Comparison of ENCODE assay signal across 13 cellular contexts in the genomic region with DNA sequence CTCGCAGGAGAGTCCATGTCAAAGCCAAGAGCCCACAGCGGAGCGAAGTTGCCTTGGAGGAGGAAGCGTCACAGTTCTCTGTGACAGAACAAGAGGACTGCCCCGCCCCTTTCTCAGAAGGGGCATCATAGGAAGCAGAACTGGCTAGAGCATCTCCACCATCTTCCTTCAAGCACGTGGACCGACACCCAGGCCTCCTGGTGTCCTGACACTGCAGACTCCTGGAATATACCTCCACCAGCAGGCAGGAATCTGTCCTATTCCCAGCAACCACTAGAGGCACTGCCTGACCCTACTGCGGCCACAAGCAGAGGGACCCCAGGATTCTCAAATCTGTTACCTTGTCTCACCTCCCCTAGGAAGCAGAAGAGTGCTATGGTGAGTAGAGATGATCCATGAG.
DNase-seq lines count a peak whose midpoint lies in the region; ATAC-seq and TF ChIP-seq lines count a peak whose summit lies in the region.
"Had no signal": no experiment of that assay in that cellular context is flagged by ENCODE, and none has a peak within 500 bp of the region (broad histone marks: within the 10 kb centered on the region; RNA-seq: fewer than 3 reads in every experiment).

No MANE protein-coding gene starts in this region.

- no peak overlapping the region for H3K4me2 ChIP-seq in OCI-LY1 (ENCODE audit: low read length)
- H3K4me2 ChIP-seq: BLaER1 treated with 17β-estradiol and CSF1 and Interleukin-3, amounts not matched to agents 10 nM and 100 nM had no signal

- no peaks in the 10 kb centered on the region for H3K9me3 ChIP-seq in OCI-LY1 (ENCODE audit: low read length)
- H3K9me3 ChIP-seq in tibial artery: no peaks in the 10 kb centered on the region
- H3K9me3 ChIP-seq: BLaER1 treated with 17β-estradiol and CSF1 and Interleukin-3, amounts not matched to agents 10 nM and 100 nM; prostate gland had no signal

- TF ChIP-seq CTCF in OCI-LY1 (IDR thresholded peaks at IDR 0.05; ENCODE audit: low read length) (peak; percentile 20; the same call in 1 of the 2 replicates), fibroblast of mammary gland (conservative IDR thresholded peaks at IDR 0.05; ENCODE audit: control insufficient read depth, insufficient read depth, low read depth, low read length) (peak; percentile 49), retinal pigment epithelial cell (conservative IDR thresholded peaks at IDR 0.05; ENCODE audit: low read depth, low read length) (peak; percentile 69), tibial artery (IDR thresholded peaks at IDR 0.05) (peak in 1 of 2 experiments; percentile 18)

- H3K79me2 ChIP-seq in OCI-LY1 (ENCODE audit: insufficient read depth, low read length): no peaks in the 10 kb centered on the region

- H3F3A ChIP-seq in OCI-LY1 (ENCODE audit: insufficient read depth, low read length): no peaks in the 10 kb centered on the region

- H3K27me3 ChIP-seq in OCI-LY1 (ENCODE audit: insufficient read depth, low read length) (no peaks in the 10 kb centered on the region), tibial artery (peaks cover 0 to 14% of the 10 kb centered on the region in 2 donors)
- H3K27me3 ChIP-seq: BLaER1 treated with 17β-estradiol and CSF1 and Interleukin-3, amounts not matched to agents 10 nM and 100 nM had no signal

- H2AFZ ChIP-seq in OCI-LY1 (ENCODE audit: low read length): no peak overlapping the region

- H3K4me1 ChIP-seq in OCI-LY1 (ENCODE audit: insufficient read depth, low read length, severe bottlenecking) (no peaks in the 10 kb centered on the region), tibial artery (no peaks in the 10 kb centered on the region)
- H3K4me1 ChIP-seq: prostate gland had no signal

- H3K27ac ChIP-seq in OCI-LY1 (ENCODE audit: low read depth, low read length, poor library complexity, severe bottlenecking): no peak overlapping the region
- no peak overlapping the region for H3K27ac ChIP-seq in tibial artery
- H3K27ac ChIP-seq: BLaER1 treated with 17β-estradiol and CSF1 and Interleukin-3, amounts not matched to agents 10 nM and 100 nM; prostate gland had no signal

- peak; percentile 21 to 33 (median 26) for DNase-seq in NCI-H1417 (lab: John Stamatoyannopoulos, UW)
- no peak for DNase-seq in NCI-H1417 treated with DMSO at 0.1 percent for 48 hours (lab: John Stamatoyannopoulos, UW)
- no peak for DNase-seq in fibroblast of mammary gland (ENCODE audit: low read depth)
- no peak for DNase-seq in retinal pigment epithelial cell (ENCODE audit: low read depth)
- DNase-seq in tibial artery: no peak
- DNase-seq: activated CD4-positive, alpha-beta memory T cell treated with anti-CD3 and anti-CD28 coated beads, Interleukin-2, amount 10 ng/mL, durations not matched to agents 7 days and 5 days; NCI-H1436; substantia nigra had no signal

- no peaks in the 10 kb centered on the region for H3K9me2 ChIP-seq in OCI-LY1 (ENCODE audit: low read depth, low read length)

- H3K36me3 ChIP-seq in OCI-LY1 (ENCODE audit: insufficient read depth, low read length) (no peaks in the 10 kb centered on the region), tibial artery (no peaks in the 10 kb centered on the region)
- H3K36me3 ChIP-seq: BLaER1 treated with 17β-estradiol and CSF1 and Interleukin-3, amounts not matched to agents 10 nM and 100 nM; prostate gland had no signal

- no peak overlapping the region for H3K9ac ChIP-seq in OCI-LY1 (ENCODE audit: low read length)
- H3K9ac ChIP-seq: BLaER1 treated with 17β-estradiol and CSF1 and Interleukin-3, amounts not matched to agents 10 nM and 100 nM had no signal

- H3K4me3 ChIP-seq in OCI-LY1 (ENCODE audit: low read depth, low read length, poor library complexity, severe bottlenecking) (no peak overlapping the region), fibroblast of mammary gland (ENCODE audit: control insufficient read depth, low read depth, low read length) (no peak overlapping the region), retinal pigment epithelial cell (ENCODE audit: low read length) (no peak overlapping the region), tibial artery (no peak overlapping the region)
- H3K4me3 ChIP-seq: BLaER1 treated with 17β-estradiol and CSF1 and Interleukin-3, amounts not matched to agents 10 nM and 100 nM; prostate gland had no signal

- intact Hi-C loops in tibial artery (cut with DNase I; ENCODE audit: low total_unique reads): no loop called here

- no peaks in the 10 kb centered on the region for H4K20me1 ChIP-seq in OCI-LY1 (ENCODE audit: insufficient read depth, low read length)
- H4K20me1 ChIP-seq: BLaER1 treated with 17β-estradiol and CSF1 and Interleukin-3, amounts not matched to agents 10 nM and 100 nM had no signal

- ATAC-seq in GM21786 (IDR thresholded peaks at IDR 0.05; ENCODE audit: unreplicated experiment): no peak
- ATAC-seq in HG02884 (IDR thresholded peaks at IDR 0.05; ENCODE audit: unreplicated experiment): no peak

Comparison
In these comparisons a context has a peak if more than half of its experiments do, and no peak if none do; other contexts are left out.
1. DNase-seq: peak in NCI-H1417 (3 of 3); none in NCI-H1417 treated with DMSO at 0.1 percent for 48 hours (single experiment), fibroblast of mammary gland (single experiment), retinal pigment epithelial cell (single experiment) and tibial artery (0 of 2).